9 cellular contexts compared by ENCODE assay signal in genomic region chr11:76166314-76166713, GRCh38. TPM values are rescaled to one million over a fixed set of nuclear protein-coding genes. Genes with fewer than 3 reads are reported as not detected.
DNase-seq lines count a peak whose midpoint lies in the region; ATAC-seq and TF ChIP-seq lines count a peak whose summit lies in the region.
"Had no signal": no experiment of that assay in that cellular context is flagged by ENCODE, and none has a peak within 500 bp of the region (broad histone marks: within the 10 kb centered on the region; RNA-seq: fewer than 3 reads in every experiment).

No MANE protein-coding gene starts in this region.

- ATAC-seq in GM18508 (IDR thresholded peaks at IDR 0.05; ENCODE audit: insufficient read depth, unreplicated experiment) (peak; percentile 38), HG02870 (IDR thresholded peaks at IDR 0.05; ENCODE audit: unreplicated experiment) (peak; percentile 57), GM19455 (IDR thresholded peaks at IDR 0.05; ENCODE audit: unreplicated experiment) (no peak)
- peak; percentile 88 for ATAC-seq in activated CD8-positive, alpha-beta T cell treated with anti-CD3 and anti-CD28 coated beads for 36 hours

- DNase-seq in AG10803 (ENCODE audit: low read depth): peak; percentile 42
- peak; percentile 50 for DNase-seq in activated CD8-positive, alpha-beta T cell treated with anti-CD3 and anti-CD28 coated beads for 36 hours
- DNase-seq in kidney glomerular epithelial cell (lab: John Stamatoyannopoulos, UW): no peak
- DNase-seq in cerebellar cortex (ENCODE audit: low spot score): no peak
- DNase-seq in cerebellar nuclear complex (lab: John Stamatoyannopoulos, UW): no peak
- DNase-seq: NCI-H1417 treated with DMSO at 0.1 percent for 48 hours had no signal

- POLR2A ChIA-PET in activated CD8-positive, alpha-beta T cell treated with anti-CD3 and anti-CD28 coated beads for 36 hours (lab: Charles Lee): interaction anchor here (0.8 kb wide), 1 partner anchor 46 kb away, joined by 4 read pairs; no protein-coding TSS in a partner anchor

- H3K36me3 Mint-ChIP-seq in activated CD8-positive, alpha-beta T cell treated with anti-CD3 and anti-CD28 coated beads for 36 hours (ENCODE audit: low read depth): no peaks in the 10 kb centered on the region

- no peak overlapping the region for H3K4me3 ChIP-seq in AG10803 (ENCODE audit: low read length)

- CTCF ChIA-PET in activated CD8-positive, alpha-beta T cell treated with anti-CD3 and anti-CD28 coated beads for 36 hours (lab: Charles Lee): interaction anchor here (1.8 kb wide), 1 partner anchor 14 kb away, joined by 7 read pairs; no protein-coding TSS in a partner anchor

- peaks cover 1% of the 10 kb centered on the region for H3K4me1 Mint-ChIP-seq in activated CD8-positive, alpha-beta T cell treated with anti-CD3 and anti-CD28 coated beads for 36 hours (ENCODE audit: low read depth)

- no peak for TF ChIP-seq CTCF in AG10803 (conservative IDR thresholded peaks at IDR 0.05; ENCODE audit: low read length)
- no peak for TF ChIP-seq CTCF in activated CD8-positive, alpha-beta T cell treated with anti-CD3 and anti-CD28 coated beads for 36 hours (IDR thresholded peaks at IDR 0.05)

- H3K4me3 Mint-ChIP-seq in activated CD8-positive, alpha-beta T cell treated with anti-CD3 and anti-CD28 coated beads for 36 hours: no peak overlapping the region

- intact Hi-C loops in activated CD8-positive, alpha-beta T cell treated with anti-CD3 and anti-CD28 coated beads for 36 hours (cut with micrococcal nuclease): no loop called here

- no peaks in the 10 kb centered on the region for H3K9me3 Mint-ChIP-seq in activated CD8-positive, alpha-beta T cell treated with anti-CD3 and anti-CD28 coated beads for 36 hours

- H3K27me3 Mint-ChIP-seq in activated CD8-positive, alpha-beta T cell treated with anti-CD3 and anti-CD28 coated beads for 36 hours: no peaks in the 10 kb centered on the region

- no peak overlapping the region for H3K27ac Mint-ChIP-seq in activated CD8-positive, alpha-beta T cell treated with anti-CD3 and anti-CD28 coated beads for 36 hours

RNA-seq across cellular contexts. Expression of gene WNT11, which starts 40.0 kb away (rescaled TPM):
- under 1 TPM; 0.32 to 0.43 TPM for total RNA-seq in activated CD8-positive, alpha-beta T cell treated with anti-CD3 and anti-CD28 coated beads for 36 hours

Comparison
In these comparisons a context has a peak if more than half of its experiments do, and no peak if none do; other contexts are left out.
1. DNase-seq: peak in AG10803 (single experiment) and activated CD8-positive, alpha-beta T cell treated with anti-CD3 and anti-CD28 coated beads for 36 hours (single experiment); none in kidney glomerular epithelial cell (single experiment), cerebellar cortex (single experiment) and cerebellar nuclear complex (0 of 2).